22 cellular contexts compared by ENCODE assay signal in genomic region chr17:42431758-42432161, GRCh38. TPM values are rescaled to one million over a fixed set of nuclear protein-coding genes. Genes with fewer than 3 reads are reported as not detected.
DNase-seq lines count a peak whose midpoint lies in the region; ATAC-seq and TF ChIP-seq lines count a peak whose summit lies in the region.
"Had no signal": no experiment of that assay in that cellular context is flagged by ENCODE, and none has a peak within 500 bp of the region (broad histone marks: within the 10 kb centered on the region; RNA-seq: fewer than 3 reads in every experiment).

No MANE protein-coding gene starts in this region.

- CTCF ChIA-PET in activated CD8-positive, alpha-beta memory T cell treated with anti-CD3 and anti-CD28 coated beads, Interleukin-2, amount 10 ng/mL, durations not matched to agents 7 days and 5 days (lab: Charles Lee), result interaction anchor here (0.7 to 2.3 kb wide), 7 partner anchors 10 to 98 kb away, joined by 3 to 10 read pairs (median 3); no protein-coding TSS in a partner anchor

- H3K4me3 Mint-ChIP-seq in activated CD8-positive, alpha-beta memory T cell treated with anti-CD3 and anti-CD28 coated beads, Interleukin-2, amount 10 ng/mL, durations not matched to agents 7 days and 5 days, result no peak overlapping the region
- H3K4me3 Mint-ChIP-seq: activated CD8-positive, alpha-beta T cell treated with anti-CD3 and anti-CD28 coated beads for 36 hours; activated naive CD8-positive, alpha-beta T cell treated with anti-CD3 and anti-CD28 coated beads for 36 hours; activated T-cell treated with anti-CD3 and anti-CD28 coated beads, Interleukin-2, amount 50 U/mL, for 72 hours; CD4-positive, alpha-beta memory T cell had no signal

- no peak for TF ChIP-seq CTCF in AG10803 (conservative IDR thresholded peaks at IDR 0.05; ENCODE audit: low read length)
- TF ChIP-seq CTCF in fibroblast of pulmonary artery (IDR thresholded peaks at IDR 0.05; ENCODE audit: low read length, missing control alignments), result no peak
- TF ChIP-seq CTCF in omental fat pad (IDR thresholded peaks at IDR 0.05), result no peak

- no peak overlapping the region for H3K4me3 ChIP-seq in AG10803 (ENCODE audit: low read length)
- H3K4me3 ChIP-seq in fibroblast of pulmonary artery (replicated peaks; ENCODE audit: low read depth, low read length), result no peak overlapping the region
- H3K4me3 ChIP-seq: thoracic aorta had no signal

- H3K9me3 Mint-ChIP-seq in activated CD8-positive, alpha-beta memory T cell treated with anti-CD3 and anti-CD28 coated beads, Interleukin-2, amount 10 ng/mL, durations not matched to agents 7 days and 5 days (ENCODE audit: low read depth), result no peaks in the 10 kb centered on the region
- H3K9me3 Mint-ChIP-seq: activated CD8-positive, alpha-beta T cell treated with anti-CD3 and anti-CD28 coated beads for 36 hours; activated naive CD8-positive, alpha-beta T cell treated with anti-CD3 and anti-CD28 coated beads for 36 hours; activated T-cell treated with anti-CD3 and anti-CD28 coated beads, Interleukin-2, amount 50 U/mL, for 72 hours; CD4-positive, alpha-beta memory T cell had no signal

- H3K27me3 Mint-ChIP-seq in activated CD8-positive, alpha-beta memory T cell treated with anti-CD3 and anti-CD28 coated beads, Interleukin-2, amount 10 ng/mL, durations not matched to agents 7 days and 5 days, result peaks cover 48% of the 10 kb centered on the region
- H3K27me3 Mint-ChIP-seq: activated naive CD8-positive, alpha-beta T cell treated with anti-CD3 and anti-CD28 coated beads for 36 hours had no signal

- no peak overlapping the region for H3K27ac Mint-ChIP-seq in activated CD8-positive, alpha-beta memory T cell treated with anti-CD3 and anti-CD28 coated beads, Interleukin-2, amount 10 ng/mL, durations not matched to agents 7 days and 5 days
- H3K27ac Mint-ChIP-seq: activated CD8-positive, alpha-beta T cell treated with anti-CD3 and anti-CD28 coated beads for 36 hours; activated naive CD8-positive, alpha-beta T cell treated with anti-CD3 and anti-CD28 coated beads for 36 hours; activated T-cell treated with anti-CD3 and anti-CD28 coated beads, Interleukin-2, amount 50 U/mL, for 72 hours; CD4-positive, alpha-beta memory T cell had no signal

- DNase-seq in AG10803 (ENCODE audit: low read depth), result peak; percentile 38
- DNase-seq in NCI-H69 (lab: John Stamatoyannopoulos, UW), result peak; percentile 32
- DNase-seq in fibroblast of pulmonary artery (ENCODE audit: low read depth), result peak; percentile 69
- no peak for DNase-seq in omental fat pad (ENCODE audit: low spot score)
- DNase-seq in activated CD8-positive, alpha-beta memory T cell treated with anti-CD3 and anti-CD28 coated beads, Interleukin-2, amount 10 ng/mL, durations not matched to agents 7 days and 5 days, result no peak
- DNase-seq in GDM1 (lab: John Stamatoyannopoulos, UW), result no peak
- DNase-seq: activated CD8-positive, alpha-beta T cell treated with anti-CD3 and anti-CD28 coated beads for 36 hours; activated naive CD8-positive, alpha-beta T cell treated with anti-CD3 and anti-CD28 coated beads for 36 hours; activated T-cell treated with anti-CD3 and anti-CD28 coated beads, Interleukin-2, amount 50 U/mL, for 72 hours; CD4-positive, alpha-beta memory T cell; dermis blood vessel endothelial cell; DMS79 treated with DMSO at 0.1 percent for 48 hours; erythroblast; head of caudate nucleus; islet precursor cell; NCI-H1092; NCI-H510A treated with DMSO at 0.1 percent for 48 hours; SHP77; T-helper 1 cell had no signal

- ATAC-seq in omental fat pad (ENCODE audit: low FRiP score) (peak; percentile 31), GM18870 (IDR thresholded peaks at IDR 0.05; ENCODE audit: unreplicated experiment) (no peak), HG02798 (IDR thresholded peaks at IDR 0.05; ENCODE audit: poor library complexity, unreplicated experiment) (no peak)
- ATAC-seq in activated CD8-positive, alpha-beta memory T cell treated with anti-CD3 and anti-CD28 coated beads, Interleukin-2, amount 10 ng/mL, durations not matched to agents 7 days and 5 days, result no peak
- ATAC-seq: activated CD8-positive, alpha-beta T cell treated with anti-CD3 and anti-CD28 coated beads for 36 hours; activated T-cell treated with anti-CD3 and anti-CD28 coated beads, Interleukin-2, amount 50 U/mL, for 72 hours had no signal

- H3K36me3 Mint-ChIP-seq in activated CD8-positive, alpha-beta memory T cell treated with anti-CD3 and anti-CD28 coated beads, Interleukin-2, amount 10 ng/mL, durations not matched to agents 7 days and 5 days, result no peaks in the 10 kb centered on the region
- H3K36me3 Mint-ChIP-seq: activated naive CD8-positive, alpha-beta T cell treated with anti-CD3 and anti-CD28 coated beads for 36 hours; CD4-positive, alpha-beta memory T cell had no signal

- no peaks in the 10 kb centered on the region for H3K4me1 Mint-ChIP-seq in activated CD8-positive, alpha-beta memory T cell treated with anti-CD3 and anti-CD28 coated beads, Interleukin-2, amount 10 ng/mL, durations not matched to agents 7 days and 5 days

RNA-seq across cellular contexts. Expression of gene CAVIN1, which starts 8.7 kb away (rescaled TPM):
- 100 to 1,000 TPM; 479 to 598 (median 526) TPM for total RNA-seq in omental fat pad
- total RNA-seq in activated CD8-positive, alpha-beta memory T cell treated with anti-CD3 and anti-CD28 coated beads, Interleukin-2, amount 10 ng/mL, durations not matched to agents 7 days and 5 days, result 1 to 10 TPM in 1 of 2 experiments, under 1 TPM in 1; 0.66 to 1.3 TPM

RNA-seq across cellular contexts. Expression of gene ATP6V0A1, which starts 26.9 kb away (rescaled TPM):
- total RNA-seq in omental fat pad, result 100 to 1,000 TPM in 1 of 4 donors, 10 to 100 TPM in 3; 76.7 to 106 (median 89.2) TPM
- 1 to 10 TPM; 4.6 to 6.0 TPM for total RNA-seq in activated CD8-positive, alpha-beta memory T cell treated with anti-CD3 and anti-CD28 coated beads, Interleukin-2, amount 10 ng/mL, durations not matched to agents 7 days and 5 days

RNA-seq across cellular contexts. Expression of gene STAT3, which starts 43.5 kb away (rescaled TPM):
- 100 to 1,000 TPM; 214 to 433 (median 280) TPM for total RNA-seq in omental fat pad
- 10 to 100 TPM; 90.5 to 97.6 TPM for total RNA-seq in activated CD8-positive, alpha-beta memory T cell treated with anti-CD3 and anti-CD28 coated beads, Interleukin-2, amount 10 ng/mL, durations not matched to agents 7 days and 5 days

Comparison
In these comparisons a context has a peak if more than half of its experiments do, and no peak if none do; other contexts are left out.
1. DNase-seq: peak in AG10803 (single experiment), NCI-H69 (single experiment) and fibroblast of pulmonary artery (single experiment); none in omental fat pad (single experiment), activated CD8-positive, alpha-beta memory T cell treated with anti-CD3 and anti-CD28 coated beads, Interleukin-2, amount 10 ng/mL, durations not matched to agents 7 days and 5 days (single experiment) and GDM1 (single experiment).
2. RNA of gene CAVIN1, which starts 8.7 kb away (total RNA-seq): 479 to 598 TPM in omental fat pad; 0.66 to 1.3 TPM in activated CD8-positive, alpha-beta memory T cell treated with anti-CD3 and anti-CD28 coated beads, Interleukin-2, amount 10 ng/mL, durations not matched to agents 7 days and 5 days; every median in the first group is over 100 times any median in the second.
3. RNA of gene ATP6V0A1, which starts 26.9 kb away (total RNA-seq): 76.7 to 106 TPM in omental fat pad; 4.6 to 6.0 TPM in activated CD8-positive, alpha-beta memory T cell treated with anti-CD3 and anti-CD28 coated beads, Interleukin-2, amount 10 ng/mL, durations not matched to agents 7 days and 5 days; every median in the first group is over 10 times any median in the second.